Comparison of ENCODE assay signal across 1 cellular context in genomic region chr14:105398044-105398725, GRCh38.
TF ChIP-seq lines count a peak whose summit lies in the region.

Gene TEX22 (plus strand): TSS chr14:105398538. CDS start chr14:105399341, 803 bp downstream.

TF ChIP-seq in K562, 482 proteins besides CTCF, POLR2A, EP300 and RAD21 (continued from another document and continues in another):
- TF ChIP-seq CUX1 (CRISPR knock-in tag; IDR thresholded peaks at IDR 0.05) (no peak), ZNF174 (CRISPR knock-in tag; IDR thresholded peaks at IDR 0.05) (no peak), NRF1 (conservative IDR thresholded peaks at IDR 0.05 in 1 of 2, IDR thresholded peaks at IDR 0.05 in 1 of 2) (peak; percentile 91 to 92), ZNF143 (CRISPR knock-in tag; IDR thresholded peaks at IDR 0.05) (no peak), NR3C1 (CRISPR knock-in tag; IDR thresholded peaks at IDR 0.05) (no peak), SNAPC5 (CRISPR knock-in tag; IDR thresholded peaks at IDR 0.05) (no peak), SAFB (IDR thresholded peaks at IDR 0.05; ENCODE audit: borderline replicate concordance, low read depth, low read length) (no peak), FOXP4 (CRISPR knock-in tag; IDR thresholded peaks at IDR 0.05; ENCODE audit: borderline replicate concordance) (no peak), TAF15 (IDR thresholded peaks at IDR 0.05; ENCODE audit: low read depth, low read length) (no peak), TFE3 (CRISPR knock-in tag; IDR thresholded peaks at IDR 0.05) (no peak), ZFP91 (CRISPR knock-in tag; IDR thresholded peaks at IDR 0.05) (no peak), RBM39 (optimal IDR thresholded peaks at IDR 0.05; ENCODE audit: low read depth, low read length) (no peak), ZNF696 (CRISPR knock-in tag; conservative IDR thresholded peaks at IDR 0.05) (no peak), NONO (IDR thresholded peaks at IDR 0.05; ENCODE audit: low read depth in 2 of 2, low read length in 1 of 2) (peak in 1 of 2 experiments; percentile 51; a peak in 2 of 4 replicates), RBM14 (IDR thresholded peaks at IDR 0.05; ENCODE audit: borderline replicate concordance, insufficient read depth, low read depth, low read length) (no peak), L3MBTL2 (IDR thresholded peaks at IDR 0.05) (peak; percentile 99), MEF2D (tag; conservative IDR thresholded peaks at IDR 0.05; ENCODE audit: low read depth) (no peak), ZBTB12 (CRISPR knock-in tag; IDR thresholded peaks at IDR 0.05) (no peak), E2F1 (CRISPR knock-in tag; IDR thresholded peaks at IDR 0.05) (no peak), RUNX1 (IDR thresholded peaks at IDR 0.05; ENCODE audit: low read depth) (no peak), ETV5 (CRISPR knock-in tag; IDR thresholded peaks at IDR 0.05; ENCODE audit: low read depth) (peak; percentile 52; the same call in 1 of the 2 replicates), RFX5 (IDR thresholded peaks at IDR 0.05; ENCODE audit: low read depth, low read length) (no peak), RBM22 (IDR thresholded peaks at IDR 0.05; ENCODE audit: low read depth, low read length, poor library complexity, severe bottlenecking) (no peak), ZNF274 (IDR thresholded peaks at IDR 0.05; ENCODE audit: borderline replicate concordance, low read depth, low read length) (no peak), BCOR (IDR thresholded peaks at IDR 0.05) (no peak), ZNF764 (CRISPR knock-in tag; IDR thresholded peaks at IDR 0.05; ENCODE audit: low read depth) (no peak), RCOR1 (IDR thresholded peaks at IDR 0.05; ENCODE audit: borderline replicate concordance in 1 of 2, low read depth in 2 of 2, low read length in 2 of 2) (no peak), FOXK1 (CRISPR knock-in tag; IDR thresholded peaks at IDR 0.05; ENCODE audit: borderline replicate concordance) (no peak), RBM15 (IDR thresholded peaks at IDR 0.05; ENCODE audit: insufficient read depth, low read length) (no peak), E2F4 (CRISPR knock-in tag; IDR thresholded peaks at IDR 0.05; ENCODE audit: low read depth) (no peak), TRIM28 (IDR thresholded peaks at IDR 0.05) (no peak), CGGBP1 (CRISPR knock-in tag; IDR thresholded peaks at IDR 0.05) (no peak), ZNF398 (CRISPR knock-in tag; IDR thresholded peaks at IDR 0.05) (no peak), SOX6 (IDR thresholded peaks at IDR 0.05) (peak; percentile 77), ZNF740 (CRISPR knock-in tag; IDR thresholded peaks at IDR 0.05) (no peak), ZNF740 (tag; IDR thresholded peaks at IDR 0.05) (no peak), ZNF707 (CRISPR knock-in tag; conservative IDR thresholded peaks at IDR 0.05) (no peak), THRB (CRISPR knock-in tag; conservative IDR thresholded peaks at IDR 0.05) (no peak), ZFP36 (IDR thresholded peaks at IDR 0.05; ENCODE audit: low read depth, low read length, partially characterized antibody) (no peak), TCF3 (CRISPR knock-in tag; IDR thresholded peaks at IDR 0.05) (no peak), MAZ (CRISPR knock-in tag; conservative IDR thresholded peaks at IDR 0.05 in 1 of 2, IDR thresholded peaks at IDR 0.05 in 1 of 2) (peak; percentile 81 to 88), ZNF277 (CRISPR knock-in tag; IDR thresholded peaks at IDR 0.05; ENCODE audit: borderline replicate concordance) (no peak), PHB (CRISPR knock-in tag; IDR thresholded peaks at IDR 0.05) (no peak)
